ENCODE assay signal across 8 cellular contexts in the genomic region with DNA sequence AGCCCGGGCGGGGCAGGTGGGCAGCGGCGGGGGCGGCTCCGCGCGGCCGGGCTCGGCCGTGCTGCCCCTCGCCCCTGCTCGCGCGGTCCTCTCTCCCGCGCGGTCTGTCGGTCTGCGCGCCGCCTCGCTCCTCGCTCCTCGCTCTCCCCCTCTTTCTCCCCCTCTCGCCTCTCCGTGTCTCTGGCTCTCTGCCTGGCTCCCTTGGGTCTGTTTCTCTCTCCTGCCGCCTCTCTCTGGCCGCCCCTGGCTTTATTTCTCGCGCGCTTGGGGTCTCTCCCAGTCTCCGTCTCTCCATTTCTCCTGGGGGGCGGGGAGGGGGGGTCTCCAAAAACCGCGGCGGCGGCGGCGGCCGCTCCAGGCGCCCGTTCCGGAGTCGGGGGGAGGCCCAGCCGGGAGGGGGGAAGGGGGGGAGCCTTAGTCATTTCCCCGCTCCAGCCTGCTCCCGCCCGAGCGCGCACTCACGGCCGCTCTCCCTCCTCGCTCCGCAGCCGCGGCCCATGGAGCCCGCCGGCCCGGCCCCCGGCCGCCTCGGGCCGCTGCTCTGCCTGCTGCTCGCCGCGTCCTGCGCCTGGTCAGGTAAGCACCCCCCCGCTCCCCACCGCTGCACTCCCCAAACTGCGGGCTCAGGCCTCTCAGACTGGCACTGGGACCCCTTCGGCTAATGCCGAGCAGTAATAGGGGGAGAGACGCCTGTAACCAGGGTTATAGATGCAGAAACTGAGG. TPM values are rescaled to one million over a fixed set of nuclear protein-coding genes. Genes with fewer than 3 reads are reported as not detected.
DNase-seq lines count a peak whose midpoint lies in the region; ATAC-seq and TF ChIP-seq lines count a peak whose summit lies in the region.

TSS of gene SIRPA (plus strand) at position 457 of the 723 bp plus-strand sequence. CDS start at position 498, 41 bp downstream.

- peaks cover 62% of the 10 kb centered on the region for H3K27me3 Mint-ChIP-seq in activated CD4-positive, alpha-beta T cell treated with anti-CD3 and anti-CD28 coated beads, Interleukin-2, amount 10 ng/mL, durations not matched to agents 24 days and 14 days

- no peaks in the 10 kb centered on the region for H3K36me3 ChIP-seq in heart left ventricle

- 1% methylated on average over 47 to 74 of the region's 74 CpGs for WGBS in heart left ventricle, 4 donors

- TF ChIP-seq POLR2A in heart left ventricle (IDR thresholded peaks at IDR 0.05), result peak in 1 of 2 donors; percentile 34

- H3K27ac ChIP-seq in heart left ventricle, result peak within 1 kb of the TSS; percentile 84 to 98 (median 92)

- no peaks in the 10 kb centered on the region for H3K36me3 Mint-ChIP-seq in activated CD4-positive, alpha-beta T cell treated with anti-CD3 and anti-CD28 coated beads, Interleukin-2, amount 10 ng/mL, durations not matched to agents 24 days and 14 days (ENCODE audit: low read depth)

- peak within 1 kb of the TSS; percentile 53 to 96 (median 71) for H3K4me3 ChIP-seq in heart left ventricle

- H3K4me1 Mint-ChIP-seq in activated CD4-positive, alpha-beta T cell treated with anti-CD3 and anti-CD28 coated beads, Interleukin-2, amount 10 ng/mL, durations not matched to agents 24 days and 14 days, result no peaks in the 10 kb centered on the region

- H3K27ac Mint-ChIP-seq in activated CD4-positive, alpha-beta T cell treated with anti-CD3 and anti-CD28 coated beads, Interleukin-2, amount 10 ng/mL, durations not matched to agents 24 days and 14 days, result no peak within 1 kb of the TSS

- no peak for DNase-seq in activated CD4-positive, alpha-beta T cell treated with anti-CD3 and anti-CD28 coated beads, Interleukin-2, amount 10 ng/mL, durations not matched to agents 24 days and 14 days
- DNase-seq in activated CD4-positive, alpha-beta T cell treated with anti-CD3 and anti-CD28 coated beads, Interleukin-2, amount 50 U/mL, for 1 hour, result no peak
- DNase-seq in NCI-H1417 treated with DMSO at 0.1 percent for 48 hours (lab: John Stamatoyannopoulos, UW) (peak; percentile 37), anterior cingulate cortex (lab: John Stamatoyannopoulos, UW) (peak in 52 of 58 donors; percentile 28 to 88 (median 76)), heart left ventricle (peak; percentile 68 to 81 (median 74)), omental fat pad (ENCODE audit: low spot score) (no peak)
- DNase-seq in activated effector memory CD4-positive, alpha-beta T cell treated with Interleukin-2 at 50 U/mL for 16 hours, result no peak

- ATAC-seq in heart left ventricle (peak; percentile 35 to 74 (median 64)), omental fat pad (ENCODE audit: low FRiP score) (peak; percentile 65), HG03571 (IDR thresholded peaks at IDR 0.05; ENCODE audit: unreplicated experiment) (no peak)

- TF ChIP-seq CTCF in heart left ventricle (IDR thresholded peaks at IDR 0.05), result no peak
- no peak for TF ChIP-seq CTCF in omental fat pad (IDR thresholded peaks at IDR 0.05)

- no peaks in the 10 kb centered on the region for H3K9me3 ChIP-seq in heart left ventricle

- H3K9me3 Mint-ChIP-seq in activated CD4-positive, alpha-beta T cell treated with anti-CD3 and anti-CD28 coated beads, Interleukin-2, amount 10 ng/mL, durations not matched to agents 24 days and 14 days, result no peaks in the 10 kb centered on the region

- H3K27me3 ChIP-seq in heart left ventricle, result no peaks in the 10 kb centered on the region

- H3K4me3 Mint-ChIP-seq in activated CD4-positive, alpha-beta T cell treated with anti-CD3 and anti-CD28 coated beads, Interleukin-2, amount 10 ng/mL, durations not matched to agents 24 days and 14 days, result peak within 1 kb of the TSS; percentile 59

- peaks cover 0 to 57% (median 32%) of the 10 kb centered on the region in 12 donors for H3K4me1 ChIP-seq in heart left ventricle

- intact Hi-C loops in activated CD4-positive, alpha-beta T cell treated with anti-CD3 and anti-CD28 coated beads, Interleukin-2, amount 10 ng/mL, durations not matched to agents 24 days and 14 days (cut with micrococcal nuclease), result no loop called here
- intact Hi-C loops in heart left ventricle (cut with DNase I), result loop anchor here (1.0 to 10.0 kb wide), 5 partner anchors 90 to 210 kb away; partner anchors contain the start of gene STK35 (in 1 of the 10)

RNA-seq across cellular contexts. Expression of gene SIRPA, which starts in this region (rescaled TPM):
- total RNA-seq in activated CD4-positive, alpha-beta T cell treated with anti-CD3 and anti-CD28 coated beads, Interleukin-2, amount 10 ng/mL, durations not matched to agents 24 days and 14 days, result 0.05 TPM in 1 of 2 replicates, not detected in the other
- total RNA-seq in heart left ventricle, result 10 to 100 TPM; 13.6 to 73.5 (median 28.5) TPM
- polyA plus RNA-seq in heart left ventricle, result 10 to 100 TPM in 1 of 2 donors, 1 to 10 TPM in 1; 8.6 to 46.0 TPM
- total RNA-seq in omental fat pad, result 10 to 100 TPM; 51.9 to 86.1 (median 77.0) TPM

Comparison
In these comparisons a context has a peak if more than half of its experiments do, and no peak if none do; other contexts are left out.
1. RNA of gene SIRPA (total RNA-seq): 51.9 to 86.1 TPM in omental fat pad and 13.6 to 73.5 TPM in heart left ventricle; 0.05 TPM in activated CD4-positive, alpha-beta T cell treated with anti-CD3 and anti-CD28 coated beads, Interleukin-2, amount 10 ng/mL, durations not matched to agents 24 days and 14 days; every median in the first group is over 10 times any median in the second.
2. DNase-seq: peak in NCI-H1417 treated with DMSO at 0.1 percent for 48 hours (single experiment), anterior cingulate cortex (52 of 58) and heart left ventricle (5 of 5); none in activated CD4-positive, alpha-beta T cell treated with anti-CD3 and anti-CD28 coated beads, Interleukin-2, amount 10 ng/mL, durations not matched to agents 24 days and 14 days (single experiment), activated CD4-positive, alpha-beta T cell treated with anti-CD3 and anti-CD28 coated beads, Interleukin-2, amount 50 U/mL, for 1 hour (single experiment), omental fat pad (single experiment) and activated effector memory CD4-positive, alpha-beta T cell treated with Interleukin-2 at 50 U/mL for 16 hours (single experiment).